11 cellular contexts compared by ENCODE assay signal in genomic region chrX:10109695-10110094, GRCh38. TPM values are rescaled to one million over a fixed set of nuclear protein-coding genes. Genes with fewer than 3 reads are reported as not detected.
DNase-seq lines count a peak whose midpoint lies in the region; ATAC-seq and TF ChIP-seq lines count a peak whose summit lies in the region.
"Had no signal": no experiment of that assay in that cellular context is flagged by ENCODE, and none has a peak within 500 bp of the region (broad histone marks: within the 10 kb centered on the region; RNA-seq: fewer than 3 reads in every experiment).

No MANE protein-coding gene starts in this region.

- no peak for TF ChIP-seq CTCF in tibial nerve (IDR thresholded peaks at IDR 0.05)

- in situ Hi-C loops in G401 (cut with HindIII; ENCODE audit: low sequenced_read_pairs): no loop called here

- H3K4me1 Mint-ChIP-seq in activated T-helper 2 cell treated with anti-CD3 and anti-CD28 coated beads, Interferon-gamma antibody, Interleukin-2, Interleukin-4, amounts not matched to agents 10 μg/mL and 5 μg/mL and 100 μg/mL, durations not matched to agents 14 hours and 24 hours and 36 hours (ENCODE audit: low read depth): peaks cover 47% of the 10 kb centered on the region
- peaks cover 60% of the 10 kb centered on the region for H3K4me1 Mint-ChIP-seq in stimulated activated effector memory CD8-positive, alpha-beta T cell treated with anti-CD3 and anti-CD28 coated beads, Interleukin-12 subunit alpha, Interleukin-12 subunit beta, amount 100 ng/mL, for 72 hours

- H3K27ac Mint-ChIP-seq in activated T-helper 2 cell treated with anti-CD3 and anti-CD28 coated beads, Interferon-gamma antibody, Interleukin-2, Interleukin-4, amounts not matched to agents 10 μg/mL and 5 μg/mL and 100 μg/mL, durations not matched to agents 14 hours and 24 hours and 36 hours: peak overlapping the region; percentile 60
- peak overlapping the region; percentile 96 for H3K27ac Mint-ChIP-seq in stimulated activated effector memory CD8-positive, alpha-beta T cell treated with anti-CD3 and anti-CD28 coated beads, Interleukin-12 subunit alpha, Interleukin-12 subunit beta, amount 100 ng/mL, for 72 hours

- peak; percentile 59 for DNase-seq in G401 (ENCODE audit: low spot score)
- DNase-seq in activated T-helper 2 cell treated with anti-CD3 and anti-CD28 coated beads, Interferon-gamma antibody, Interleukin-2, Interleukin-4, amounts not matched to agents 10 μg/mL and 5 μg/mL and 100 μg/mL, durations not matched to agents 14 hours and 24 hours and 36 hours (ENCODE audit: low spot score): no peak
- peak; percentile 61 to 85 (median 83) for DNase-seq in right cardiac atrium
- no peak for DNase-seq in stimulated activated effector memory CD8-positive, alpha-beta T cell treated with anti-CD3 and anti-CD28 coated beads, Interleukin-12 subunit alpha, Interleukin-12 subunit beta, amount 100 ng/mL, for 72 hours (ENCODE audit: low spot score in 2 of 2)
- no peak for DNase-seq in tibial nerve (ENCODE audit: low spot score in 2 of 2)
- DNase-seq in mesenteric fat pad (ENCODE audit: low spot score): no peak
- DNase-seq in DMS153 (lab: John Stamatoyannopoulos, UW): no peak
- DNase-seq: DMS79 treated with DMSO at 0.1 percent for 48 hours; stimulated activated CD8-positive, alpha-beta memory T cell treated with anti-CD3 and anti-CD28 coated beads, Interleukin-4, amount 100 ng/mL, for 48 hours; T1000 had no signal

- no peaks in the 10 kb centered on the region for H3K36me3 ChIP-seq in tibial nerve

- TF ChIP-seq EP300 in tibial nerve (IDR thresholded peaks at IDR 0.05): no peak

- H3K27ac ChIP-seq in right cardiac atrium (ENCODE audit: low read length): no peak overlapping the region
- H3K27ac ChIP-seq in tibial nerve: peak overlapping the region in 2 of 4 donors; percentile 77 to 80

- no peaks in the 10 kb centered on the region for H3K9me3 ChIP-seq in right cardiac atrium (ENCODE audit: control insufficient read depth, low read length)
- no peaks in the 10 kb centered on the region for H3K9me3 ChIP-seq in tibial nerve

- no peaks in the 10 kb centered on the region for H3K9me3 Mint-ChIP-seq in activated T-helper 2 cell treated with anti-CD3 and anti-CD28 coated beads, Interferon-gamma antibody, Interleukin-2, Interleukin-4, amounts not matched to agents 10 μg/mL and 5 μg/mL and 100 μg/mL, durations not matched to agents 14 hours and 24 hours and 36 hours
- no peaks in the 10 kb centered on the region for H3K9me3 Mint-ChIP-seq in stimulated activated effector memory CD8-positive, alpha-beta T cell treated with anti-CD3 and anti-CD28 coated beads, Interleukin-12 subunit alpha, Interleukin-12 subunit beta, amount 100 ng/mL, for 72 hours

- H3K4me3 ChIP-seq in right cardiac atrium (ENCODE audit: low read length) (no peak overlapping the region), tibial nerve (no peak overlapping the region)

- no peaks in the 10 kb centered on the region for H3K27me3 Mint-ChIP-seq in activated T-helper 2 cell treated with anti-CD3 and anti-CD28 coated beads, Interferon-gamma antibody, Interleukin-2, Interleukin-4, amounts not matched to agents 10 μg/mL and 5 μg/mL and 100 μg/mL, durations not matched to agents 14 hours and 24 hours and 36 hours (ENCODE audit: low read depth)

- peaks cover 7% of the 10 kb centered on the region for H3K4me1 ChIP-seq in right cardiac atrium (ENCODE audit: control insufficient read depth, insufficient read depth, low read length)
- H3K4me1 ChIP-seq in tibial nerve: peaks cover 0 to 36% (median 4%) of the 10 kb centered on the region in 4 donors

- TF ChIP-seq POLR2A in tibial nerve (IDR thresholded peaks at IDR 0.05): no peak

- intact Hi-C loops in activated T-helper 2 cell treated with anti-CD3 and anti-CD28 coated beads, Interferon-gamma antibody, Interleukin-2, Interleukin-4, amounts not matched to agents 10 μg/mL and 5 μg/mL and 100 μg/mL, durations not matched to agents 14 hours and 24 hours and 36 hours (cut with micrococcal nuclease): loop anchor here (2.0 kb wide), 1 partner anchor 113 kb away; no protein-coding TSS in a partner anchor
- intact Hi-C loops in right cardiac atrium (cut with DNase I): no loop called here

- ATAC-seq in right cardiac atrium: peak; percentile 53 to 74
- no peak for ATAC-seq in stimulated activated effector memory CD8-positive, alpha-beta T cell treated with anti-CD3 and anti-CD28 coated beads, Interleukin-12 subunit alpha, Interleukin-12 subunit beta, amount 100 ng/mL, for 72 hours
- ATAC-seq in HG03025 (IDR thresholded peaks at IDR 0.05; ENCODE audit: low FRiP score, unreplicated experiment): no peak

- no peak overlapping the region for H3K4me3 Mint-ChIP-seq in activated T-helper 2 cell treated with anti-CD3 and anti-CD28 coated beads, Interferon-gamma antibody, Interleukin-2, Interleukin-4, amounts not matched to agents 10 μg/mL and 5 μg/mL and 100 μg/mL, durations not matched to agents 14 hours and 24 hours and 36 hours (ENCODE audit: low read depth)
- peak overlapping the region; percentile 77 for H3K4me3 Mint-ChIP-seq in stimulated activated effector memory CD8-positive, alpha-beta T cell treated with anti-CD3 and anti-CD28 coated beads, Interleukin-12 subunit alpha, Interleukin-12 subunit beta, amount 100 ng/mL, for 72 hours

- 57% methylated on average over 27 of the region's 27 CpGs for WGBS in right cardiac atrium
- 94% methylated on average over 27 of the region's 27 CpGs for WGBS in tibial nerve, 2 donors

- peaks cover 46% of the 10 kb centered on the region for H3K36me3 Mint-ChIP-seq in activated T-helper 2 cell treated with anti-CD3 and anti-CD28 coated beads, Interferon-gamma antibody, Interleukin-2, Interleukin-4, amounts not matched to agents 10 μg/mL and 5 μg/mL and 100 μg/mL, durations not matched to agents 14 hours and 24 hours and 36 hours (ENCODE audit: low read depth)
- peaks cover 15% of the 10 kb centered on the region for H3K36me3 Mint-ChIP-seq in stimulated activated effector memory CD8-positive, alpha-beta T cell treated with anti-CD3 and anti-CD28 coated beads, Interleukin-12 subunit alpha, Interleukin-12 subunit beta, amount 100 ng/mL, for 72 hours

- H3K27me3 ChIP-seq in right cardiac atrium (ENCODE audit: control insufficient read depth, insufficient read depth) (no peaks in the 10 kb centered on the region), tibial nerve (no peaks in the 10 kb centered on the region)

RNA-seq across cellular contexts. Expression of gene CLCN4, which starts 47.1 kb away (rescaled TPM):
- 2.6 and 3.6 TPM in 2 replicates for total RNA-seq in G401 (2014; rRNA removed; shearing (Covaris generic))
- 0.14 and 0.16 TPM in 2 replicates for total RNA-seq in activated T-helper 2 cell treated with anti-CD3 and anti-CD28 coated beads, Interferon-gamma antibody, Interleukin-2, Interleukin-4, amounts not matched to agents 10 μg/mL and 5 μg/mL and 100 μg/mL, durations not matched to agents 14 hours and 24 hours and 36 hours
- total RNA-seq in right cardiac atrium (10 to 100 TPM; 27.0 to 34.9 (median 30.7) TPM), tibial nerve (1 to 10 TPM; 3.9 to 6.7 (median 5.3) TPM), mesenteric fat pad (2.6 TPM)
- polyA plus RNA-seq in right cardiac atrium: 11.0 TPM

Comparison
In these comparisons a context has a peak if more than half of its experiments do, and no peak if none do; other contexts are left out.
1. DNase-seq: peak in G401 (single experiment) and right cardiac atrium (3 of 3); none in activated T-helper 2 cell treated with anti-CD3 and anti-CD28 coated beads, Interferon-gamma antibody, Interleukin-2, Interleukin-4, amounts not matched to agents 10 μg/mL and 5 μg/mL and 100 μg/mL, durations not matched to agents 14 hours and 24 hours and 36 hours (single experiment), stimulated activated effector memory CD8-positive, alpha-beta T cell treated with anti-CD3 and anti-CD28 coated beads, Interleukin-12 subunit alpha, Interleukin-12 subunit beta, amount 100 ng/mL, for 72 hours (0 of 2), tibial nerve (0 of 2), mesenteric fat pad (single experiment) and DMS153 (single experiment).
2. ATAC-seq: peak in right cardiac atrium (2 of 2); none in stimulated activated effector memory CD8-positive, alpha-beta T cell treated with anti-CD3 and anti-CD28 coated beads, Interleukin-12 subunit alpha, Interleukin-12 subunit beta, amount 100 ng/mL, for 72 hours (single experiment) and HG03025 (single experiment).